In the genomic region with DNA sequence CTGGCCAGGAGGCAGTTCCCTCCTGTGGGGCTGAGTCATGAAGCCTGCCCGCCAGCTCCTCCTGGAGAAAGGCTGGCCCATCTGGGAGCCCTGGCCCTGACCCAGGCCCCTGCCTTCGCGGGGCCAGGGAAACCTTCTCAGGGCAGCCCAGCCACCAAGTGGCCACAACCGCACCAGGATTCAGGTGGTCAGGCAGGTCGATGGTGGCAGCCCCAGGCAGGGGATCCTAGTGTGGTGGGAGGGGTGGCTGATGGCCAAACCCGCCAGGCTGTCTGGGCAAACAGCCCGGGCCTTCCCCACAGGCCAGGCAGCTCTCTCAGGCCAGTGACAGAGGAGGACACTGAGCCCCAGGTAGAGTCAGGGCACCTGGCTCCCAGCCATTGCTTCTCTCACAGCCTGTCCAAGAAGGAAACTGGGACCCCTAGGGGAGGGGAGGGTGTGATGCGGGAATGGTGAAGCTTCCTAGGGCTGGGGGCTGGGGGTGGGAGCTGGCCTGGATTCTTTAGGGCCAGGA, we compare ENCODE assay signal across 8 cellular contexts. TPM values are rescaled to one million over a fixed set of nuclear protein-coding genes. Genes with fewer than 3 reads are reported as not detected.
DNase-seq lines count a peak whose midpoint lies in the region; ATAC-seq and TF ChIP-seq lines count a peak whose summit lies in the region.

No MANE protein-coding gene starts in this region.

- H3K36me3 ChIP-seq in effector memory CD4-positive, alpha-beta T cell (ENCODE audit: control insufficient read depth, insufficient read depth, low read length), result peaks cover 14% of the 10 kb centered on the region
- H3K36me3 ChIP-seq in lung (ENCODE audit: control insufficient read depth in 2 of 2, insufficient read depth in 2 of 2, low read length in 2 of 2) (peaks cover 0 to 19% of the 10 kb centered on the region in 2 donors), thoracic aorta (peaks cover 9% of the 10 kb centered on the region)

- TF ChIP-seq CTCF in lung (IDR thresholded peaks at IDR 0.05; ENCODE audit: control extremely low read depth, extremely low read depth) (no peak), thoracic aorta (IDR thresholded peaks at IDR 0.05) (no peak)

- no peaks in the 10 kb centered on the region for H3K27me3 ChIP-seq in effector memory CD4-positive, alpha-beta T cell (replicated peaks; ENCODE audit: control insufficient read depth, insufficient read depth, low read length, poor library complexity, severe bottlenecking)
- H3K27me3 ChIP-seq in lung (ENCODE audit: control insufficient read depth, insufficient read depth) (no peaks in the 10 kb centered on the region), thoracic aorta (replicated peaks; ENCODE audit: insufficient read depth) (no peaks in the 10 kb centered on the region)

- DNase-seq in activated effector memory CD4-positive, alpha-beta T cell treated with anti-CD3 and anti-CD28 coated beads, Interleukin-2, amount 50 U/mL, for 16 hours, result peak; percentile 63
- no peak for DNase-seq in activated effector memory CD4-positive, alpha-beta T cell treated with Interleukin-2 at 50 U/mL for 16 hours
- DNase-seq in effector memory CD4-positive, alpha-beta T cell, result no peak
- DNase-seq in lung (ENCODE audit: low spot score) (peak; percentile 80), thoracic aorta (ENCODE audit: low spot score) (peak; percentile 60)
- no peak for DNase-seq in stimulated activated CD4-positive, alpha-beta T cell treated with anti-CD3 and anti-CD28 coated beads, Interleukin-12 subunit alpha, Interleukin-12 subunit beta, amount 100 ng/mL, for 4 hours

- H3K27ac ChIP-seq in effector memory CD4-positive, alpha-beta T cell (ENCODE audit: insufficient read depth, low read length, poor library complexity, severe bottlenecking), result peak overlapping the region; percentile 95
- H3K27ac ChIP-seq in lung (ENCODE audit: low read depth in 1 of 2, low read length in 1 of 2) (peak overlapping the region; percentile 66 to 82), thoracic aorta (peak overlapping the region; percentile 75 to 84)

- ATAC-seq in SK-N-SH treated with all-trans-retinoic acid at 6 μM for 48 hours (peak; percentile 88), lung (ENCODE audit: insufficient read depth, low FRiP score) (peak; percentile 61), thoracic aorta (ENCODE audit: insufficient number of reproducible peaks, low FRiP score, low read depth) (no peak), HG03439 (IDR thresholded peaks at IDR 0.05; ENCODE audit: unreplicated experiment) (no peak)

- H3K9me3 ChIP-seq in effector memory CD4-positive, alpha-beta T cell (ENCODE audit: control insufficient read depth, low read length), result no peaks in the 10 kb centered on the region
- H3K9me3 ChIP-seq in lung (ENCODE audit: control insufficient read depth in 2 of 2, insufficient read depth in 1 of 2, low read length in 1 of 2) (no peaks in the 10 kb centered on the region), thoracic aorta (no peaks in the 10 kb centered on the region)

- H3K4me3 ChIP-seq in effector memory CD4-positive, alpha-beta T cell (ENCODE audit: insufficient read depth, low read depth, low read length, poor library complexity, severe bottlenecking), result peak overlapping the region; percentile 89
- H3K4me3 ChIP-seq in lung (no peak overlapping the region), thoracic aorta (peak overlapping the region; percentile 96)

- 14 to 18% methylated on average over 8 of the region's 8 CpGs for WGBS in lung, 2 donors

- peaks cover 52% of the 10 kb centered on the region for H3K4me1 ChIP-seq in effector memory CD4-positive, alpha-beta T cell (ENCODE audit: control insufficient read depth, insufficient read depth, low read length, poor library complexity, severe bottlenecking)
- H3K4me1 ChIP-seq in lung (ENCODE audit: control insufficient read depth in 2 of 2, insufficient read depth in 2 of 2, low read length in 2 of 2) (peaks cover 13 to 27% of the 10 kb centered on the region in 2 donors), thoracic aorta (ENCODE audit: control insufficient read depth in 1 of 2, low read depth in 2 of 2) (peaks cover 26 to 48% of the 10 kb centered on the region in 2 donors)

TF ChIP-seq in SK-N-SH treated with all-trans-retinoic acid at 6 μM for 48 hours, 23 proteins besides CTCF, POLR2A, EP300 and RAD21 (continues in another document):
- TF ChIP-seq SNAI2 (CRISPR knock-in tag; IDR thresholded peaks at IDR 0.05) (no peak), OSR1 (CRISPR knock-in tag; IDR thresholded peaks at IDR 0.05) (no peak), PPARA (CRISPR knock-in tag; IDR thresholded peaks at IDR 0.05; ENCODE audit: borderline replicate concordance) (no peak), TOX (CRISPR knock-in tag; IDR thresholded peaks at IDR 0.05; ENCODE audit: borderline replicate concordance) (no peak), ZNF8 (CRISPR knock-in tag; IDR thresholded peaks at IDR 0.05) (no peak), ISL1 (CRISPR knock-in tag; IDR thresholded peaks at IDR 0.05) (no peak), ZNF70 (CRISPR knock-in tag; IDR thresholded peaks at IDR 0.05) (no peak), GLIS3 (CRISPR knock-in tag; IDR thresholded peaks at IDR 0.05) (no peak), TCF4 (CRISPR knock-in tag; IDR thresholded peaks at IDR 0.05; ENCODE audit: borderline replicate concordance) (no peak), ESRRG (CRISPR knock-in tag; IDR thresholded peaks at IDR 0.05) (no peak), RARB (CRISPR knock-in tag; IDR thresholded peaks at IDR 0.05) (no peak), BACH2 (CRISPR knock-in tag; IDR thresholded peaks at IDR 0.05; ENCODE audit: borderline replicate concordance) (no peak), ARNTL (CRISPR knock-in tag; IDR thresholded peaks at IDR 0.05; ENCODE audit: borderline replicate concordance, low read depth) (no peak)
- TF ChIP-seq, protein P1, sequence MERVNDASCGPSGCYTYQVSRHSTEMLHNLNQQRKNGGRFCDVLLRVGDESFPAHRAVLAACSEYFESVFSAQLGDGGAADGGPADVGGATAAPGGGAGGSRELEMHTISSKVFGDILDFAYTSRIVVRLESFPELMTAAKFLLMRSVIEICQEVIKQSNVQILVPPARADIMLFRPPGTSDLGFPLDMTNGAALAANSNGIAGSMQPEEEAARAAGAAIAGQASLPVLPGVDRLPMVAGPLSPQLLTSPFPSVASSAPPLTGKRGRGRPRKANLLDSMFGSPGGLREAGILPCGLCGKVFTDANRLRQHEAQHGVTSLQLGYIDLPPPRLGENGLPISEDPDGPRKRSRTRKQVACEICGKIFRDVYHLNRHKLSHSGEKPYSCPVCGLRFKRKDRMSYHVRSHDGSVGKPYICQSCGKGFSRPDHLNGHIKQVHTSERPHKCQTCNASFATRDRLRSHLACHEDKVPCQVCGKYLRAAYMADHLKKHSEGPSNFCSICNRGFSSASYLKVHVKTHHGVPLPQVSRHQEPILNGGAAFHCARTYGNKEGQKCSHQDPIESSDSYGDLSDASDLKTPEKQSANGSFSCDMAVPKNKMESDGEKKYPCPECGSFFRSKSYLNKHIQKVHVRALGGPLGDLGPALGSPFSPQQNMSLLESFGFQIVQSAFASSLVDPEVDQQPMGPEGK (CRISPR knock-in tag; IDR thresholded peaks at IDR 0.05; ENCODE audit: borderline replicate concordance), result no peak
- TF ChIP-seq, protein P2, sequence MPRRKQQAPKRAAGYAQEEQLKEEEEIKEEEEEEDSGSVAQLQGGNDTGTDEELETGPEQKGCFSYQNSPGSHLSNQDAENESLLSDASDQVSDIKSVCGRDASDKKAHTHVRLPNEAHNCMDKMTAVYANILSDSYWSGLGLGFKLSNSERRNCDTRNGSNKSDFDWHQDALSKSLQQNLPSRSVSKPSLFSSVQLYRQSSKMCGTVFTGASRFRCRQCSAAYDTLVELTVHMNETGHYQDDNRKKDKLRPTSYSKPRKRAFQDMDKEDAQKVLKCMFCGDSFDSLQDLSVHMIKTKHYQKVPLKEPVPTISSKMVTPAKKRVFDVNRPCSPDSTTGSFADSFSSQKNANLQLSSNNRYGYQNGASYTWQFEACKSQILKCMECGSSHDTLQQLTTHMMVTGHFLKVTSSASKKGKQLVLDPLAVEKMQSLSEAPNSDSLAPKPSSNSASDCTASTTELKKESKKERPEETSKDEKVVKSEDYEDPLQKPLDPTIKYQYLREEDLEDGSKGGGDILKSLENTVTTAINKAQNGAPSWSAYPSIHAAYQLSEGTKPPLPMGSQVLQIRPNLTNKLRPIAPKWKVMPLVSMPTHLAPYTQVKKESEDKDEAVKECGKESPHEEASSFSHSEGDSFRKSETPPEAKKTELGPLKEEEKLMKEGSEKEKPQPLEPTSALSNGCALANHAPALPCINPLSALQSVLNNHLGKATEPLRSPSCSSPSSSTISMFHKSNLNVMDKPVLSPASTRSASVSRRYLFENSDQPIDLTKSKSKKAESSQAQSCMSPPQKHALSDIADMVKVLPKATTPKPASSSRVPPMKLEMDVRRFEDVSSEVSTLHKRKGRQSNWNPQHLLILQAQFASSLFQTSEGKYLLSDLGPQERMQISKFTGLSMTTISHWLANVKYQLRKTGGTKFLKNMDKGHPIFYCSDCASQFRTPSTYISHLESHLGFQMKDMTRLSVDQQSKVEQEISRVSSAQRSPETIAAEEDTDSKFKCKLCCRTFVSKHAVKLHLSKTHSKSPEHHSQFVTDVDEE (CRISPR knock-in tag; IDR thresholded peaks at IDR 0.05), result no peak
- TF ChIP-seq, protein P3, sequence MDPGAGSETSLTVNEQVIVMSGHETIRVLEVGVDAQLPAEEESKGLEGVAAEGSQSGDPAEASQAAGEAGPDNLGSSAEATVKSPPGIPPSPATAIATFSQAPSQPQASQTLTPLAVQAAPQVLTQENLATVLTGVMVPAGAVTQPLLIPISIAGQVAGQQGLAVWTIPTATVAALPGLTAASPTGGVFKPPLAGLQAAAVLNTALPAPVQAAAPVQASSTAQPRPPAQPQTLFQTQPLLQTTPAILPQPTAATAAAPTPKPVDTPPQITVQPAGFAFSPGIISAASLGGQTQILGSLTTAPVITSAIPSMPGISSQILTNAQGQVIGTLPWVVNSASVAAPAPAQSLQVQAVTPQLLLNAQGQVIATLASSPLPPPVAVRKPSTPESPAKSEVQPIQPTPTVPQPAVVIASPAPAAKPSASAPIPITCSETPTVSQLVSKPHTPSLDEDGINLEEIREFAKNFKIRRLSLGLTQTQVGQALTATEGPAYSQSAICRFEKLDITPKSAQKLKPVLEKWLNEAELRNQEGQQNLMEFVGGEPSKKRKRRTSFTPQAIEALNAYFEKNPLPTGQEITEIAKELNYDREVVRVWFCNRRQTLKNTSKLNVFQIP (CRISPR knock-in tag; IDR thresholded peaks at IDR 0.05; ENCODE audit: borderline replicate concordance, low read depth), result no peak

RNA-seq across cellular contexts. Expression of a gene that starts 1.2 kb away (rescaled TPM):
- 10 to 100 TPM; 25.7 to 90.3 TPM for total RNA-seq in lung
- 100 to 1,000 TPM in 1 of 2 donors, 10 to 100 TPM in 1; 31.1 to 104 TPM for polyA plus RNA-seq in lung
- total RNA-seq in thoracic aorta, result 10 to 100 TPM; 52.2 to 69.2 TPM

RNA-seq across cellular contexts. Expression of a gene that starts 7.8 kb away (rescaled TPM):
- total RNA-seq in lung, result 10 to 100 TPM; 18.2 to 45.0 TPM
- polyA plus RNA-seq in lung, result 10 to 100 TPM; 25.0 to 53.6 TPM
- 10 to 100 TPM; 41.6 to 51.9 TPM for total RNA-seq in thoracic aorta

RNA-seq across cellular contexts. Expression of a gene that starts 12.3 kb away (rescaled TPM):
- total RNA-seq in lung (1 to 10 TPM in 1 of 2 donors, under 1 TPM in 1; 0.20 to 1.1 TPM), thoracic aorta (not detected)
- polyA plus RNA-seq in lung, result under 1 TPM; 0.37 TPM

RNA-seq across cellular contexts. Expression of a gene that starts 39.8 kb away (rescaled TPM):
- total RNA-seq in lung, result 10 to 100 TPM; 38.7 to 85.1 TPM
- polyA plus RNA-seq in lung, result 10 to 100 TPM; 56.8 to 57.6 TPM
- total RNA-seq in thoracic aorta, result 10 to 100 TPM; 28.4 to 33.3 TPM

RNA-seq across cellular contexts. Expression of a gene that starts 40.7 kb away (rescaled TPM):
- 10 to 100 TPM; 61.0 to 72.8 TPM for total RNA-seq in lung
- polyA plus RNA-seq in lung, result 10 to 100 TPM; 19.4 to 41.2 TPM
- 10 to 100 TPM; 44.5 to 66.2 TPM for total RNA-seq in thoracic aorta

Comparison
In these comparisons a context has a peak if more than half of its experiments do, and no peak if none do; other contexts are left out.
1. DNase-seq: peak in activated effector memory CD4-positive, alpha-beta T cell treated with anti-CD3 and anti-CD28 coated beads, Interleukin-2, amount 50 U/mL, for 16 hours (single experiment), lung (single experiment) and thoracic aorta (single experiment); none in activated effector memory CD4-positive, alpha-beta T cell treated with Interleukin-2 at 50 U/mL for 16 hours (single experiment), effector memory CD4-positive, alpha-beta T cell (0 of 3) and stimulated activated CD4-positive, alpha-beta T cell treated with anti-CD3 and anti-CD28 coated beads, Interleukin-12 subunit alpha, Interleukin-12 subunit beta, amount 100 ng/mL, for 4 hours (single experiment).
2. ATAC-seq: peak in SK-N-SH treated with all-trans-retinoic acid at 6 μM for 48 hours (single experiment) and lung (single experiment); none in thoracic aorta (single experiment) and HG03439 (single experiment).
3. Peak in every context shown above with its lines, with median percentiles within 50 percentile points of each other: H3K27ac ChIP-seq.